12 cellular contexts compared by ENCODE assay signal in the genomic region with DNA sequence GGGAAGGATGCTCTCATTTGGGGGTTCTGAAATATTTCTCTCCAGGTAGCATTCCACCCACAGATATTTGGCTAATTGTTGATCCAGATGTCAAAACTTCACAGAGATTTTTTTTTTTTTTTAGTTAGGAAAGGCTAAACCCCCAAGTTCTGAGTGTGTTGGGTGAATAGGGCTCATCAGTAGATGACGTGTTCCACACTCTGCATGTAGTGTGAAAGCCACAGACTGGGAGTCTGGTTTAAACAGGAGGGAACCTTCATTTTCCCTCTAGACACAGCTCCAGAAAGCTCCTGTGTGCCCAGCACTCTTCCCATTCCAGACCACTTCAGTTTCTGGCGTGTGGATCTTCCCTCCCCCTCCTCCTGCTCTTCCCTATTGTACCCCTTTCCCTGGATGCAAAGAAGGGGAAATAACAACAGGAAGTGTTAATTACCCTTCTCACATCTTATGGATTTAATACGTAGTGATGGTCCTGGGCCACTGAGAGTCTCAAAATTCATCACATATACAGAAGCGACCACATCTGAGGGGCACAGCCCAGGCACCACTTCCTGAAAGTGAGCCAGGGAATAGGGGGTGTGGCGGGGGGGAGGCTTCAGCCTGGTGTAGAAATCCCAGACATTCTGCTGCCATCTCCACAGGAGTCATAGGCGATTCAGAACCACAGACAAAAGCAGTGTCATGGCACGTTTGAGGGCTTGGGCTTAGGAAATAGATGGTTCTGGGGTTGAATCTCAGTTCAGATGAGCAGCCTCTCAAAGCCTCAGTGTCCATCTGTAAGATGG.
A peak's percentile ranks its signal among the peaks of the same experiment; 100 is the strongest.
DNase-seq lines count a peak whose midpoint lies in the region; ATAC-seq and TF ChIP-seq lines count a peak whose summit lies in the region.
"Had no signal": no experiment of that assay in that cellular context is flagged by ENCODE, and none has a peak within 500 bp of the region (broad histone marks: within the 10 kb centered on the region; RNA-seq: fewer than 3 reads in every experiment).

No MANE protein-coding gene starts in this region.

- no peak for TF ChIP-seq CTCF in PC-9 (conservative IDR thresholded peaks at IDR 0.05)
- no peak for TF ChIP-seq CTCF in fibroblast of lung (conservative IDR thresholded peaks at IDR 0.05 in 1 of 2, IDR thresholded peaks at IDR 0.05 in 1 of 2; ENCODE audit: low read depth in 1 of 2, low read length in 2 of 2)
- TF ChIP-seq CTCF in thyroid gland (IDR thresholded peaks at IDR 0.05) = no peak

- POLR2A ChIA-PET in PC-9 (lab: Charles Lee; ENCODE audit: unreplicated experiment) = no interaction called here

- intact Hi-C loops in left ventricle myocardium superior (cut with micrococcal nuclease) = loop anchor here (5.0 kb wide), 1 partner anchor 416 kb away; no protein-coding TSS in a partner anchor
- intact Hi-C loops in cardiac septum (cut with DNase I) = loop anchor here (5.0 to 10.0 kb wide), 3 partner anchors 161 to 1326 kb away; no protein-coding TSS in a partner anchor
- intact Hi-C loops in PC-9 (cut with micrococcal nuclease; ENCODE audit: unreplicated experiment) = loop anchor here (1.0 to 10.0 kb wide), 14 partner anchors 65 to 1329 kb away; partner anchors contain the start of gene DAP
- intact Hi-C loops in thyroid gland (cut with DNase I) = no loop called here

- H3K36me3 ChIP-seq in PC-9 (ENCODE audit: low read depth) (0 out of 2 replicates have a peak, but pooled peaks cover 5% of the 10 kb centered on the region), fibroblast of lung (ENCODE audit: control insufficient read depth, insufficient read depth, low read length) (no peaks in the 10 kb centered on the region), thyroid gland (no peaks in the 10 kb centered on the region)
- H3K36me3 ChIP-seq: sigmoid colon had no signal

- 76 to 87% methylated on average over 7 of the region's 7 CpGs for WGBS in thyroid gland, 2 donors

- CTCF ChIA-PET in PC-9 (lab: Charles Lee) = interaction anchor here (0.6 to 2.6 kb wide), 5 partner anchors 7 to 414 kb away, joined by 3 to 12 read pairs (median 4); no protein-coding TSS in a partner anchor

- H3F3A ChIP-seq in PC-9 (ENCODE audit: insufficient read depth, low read depth) = peaks cover 14% of the 10 kb centered on the region; the same call in 1 of the 2 replicates

- TF ChIP-seq POLR2A in thyroid gland (IDR thresholded peaks at IDR 0.05) = no peak

- DNase-seq in left ventricle myocardium superior (no peak), cardiac septum (ENCODE audit: low spot score) (no peak), PC-9 (no peak), fibroblast of lung (ENCODE audit: low read depth in 2 of 2) (peak in 1 of 2 donors; percentile 60), thyroid gland (no peak), NCI-H345 (lab: John Stamatoyannopoulos, UW) (no peak), cerebellar cortex (ENCODE audit: low spot score) (no peak)
- DNase-seq in stimulated activated CD4-positive, alpha-beta T cell treated with anti-CD3 and anti-CD28 coated beads, Interleukin-1b, Interleukin-23, amount 100 ng/mL, for 48 hours = no peak
- DNase-seq: cortex of kidney had no signal

- H3K4me2 ChIP-seq in PC-9 (peak overlapping the region; percentile 49; the same call in 1 of the 2 replicates), fibroblast of lung (ENCODE audit: extremely low read depth, insufficient read depth, low read length) (no peak overlapping the region)

- H3K4me1 ChIP-seq in PC-9 (replicated peaks; ENCODE audit: insufficient read depth) (peaks cover 32% of the 10 kb centered on the region), fibroblast of lung (ENCODE audit: control insufficient read depth, extremely low read depth, insufficient read depth, low read length) (peaks cover 17% of the 10 kb centered on the region), thyroid gland (peaks cover 26 to 41% of the 10 kb centered on the region in 2 donors)

- H3K4me3 ChIP-seq in PC-9 (no peak overlapping the region), fibroblast of lung (replicated peaks in 1 of 4; ENCODE audit: control extremely low read depth in 1 of 4, insufficient read depth in 1 of 4, low read depth in 3 of 4, low read length in 4 of 4) (no peak overlapping the region), thyroid gland (replicated peaks in 1 of 3) (no peak overlapping the region)
- H3K4me3 ChIP-seq: heart left ventricle, sigmoid colon had no signal

- H3K27me3 ChIP-seq in PC-9 (ENCODE audit: insufficient read depth, low read depth) = no peaks in the 10 kb centered on the region
- no peaks in the 10 kb centered on the region for H3K27me3 ChIP-seq in fibroblast of lung (ENCODE audit: control insufficient read depth, insufficient read depth, low read length)
- no peaks in the 10 kb centered on the region for H3K27me3 ChIP-seq in thyroid gland
- H3K27me3 ChIP-seq: heart left ventricle, sigmoid colon had no signal

- H3K9me3 ChIP-seq in PC-9 (ENCODE audit: insufficient read depth, low read depth) (no peaks in the 10 kb centered on the region), fibroblast of lung (ENCODE audit: control insufficient read depth, insufficient read depth, low read depth, low read length) (no peaks in the 10 kb centered on the region), thyroid gland (no peaks in the 10 kb centered on the region)
- H3K9me3 ChIP-seq: Caco-2, heart left ventricle, sigmoid colon had no signal

- H4K20me1 ChIP-seq in PC-9 (ENCODE audit: insufficient read depth) = peaks cover 13% of the 10 kb centered on the region; the same call in 1 of the 2 replicates
- no peaks in the 10 kb centered on the region for H4K20me1 ChIP-seq in fibroblast of lung (ENCODE audit: control insufficient read depth, extremely low read depth, insufficient read depth, low read length)

- H3K9ac ChIP-seq in fibroblast of lung (ENCODE audit: insufficient read depth, low read length) = no peak overlapping the region

- peaks cover 72% of the 10 kb centered on the region for H3K79me2 ChIP-seq in PC-9 (ENCODE audit: low read depth)
- peaks cover 24% of the 10 kb centered on the region for H3K79me2 ChIP-seq in fibroblast of lung (ENCODE audit: control insufficient read depth, insufficient read depth, low read length)

- BruUV-seq in PC-9 (replicated peaks; lab: Mats Ljungman, UMichigan) = no TSS peak

- peak; percentile 28 for ATAC-seq in left ventricle myocardium superior

- no peaks in the 10 kb centered on the region for H3K9me2 ChIP-seq in PC-9 (ENCODE audit: insufficient read depth)

- peak overlapping the region; percentile 42 for H3K27ac ChIP-seq in PC-9
- H3K27ac ChIP-seq in fibroblast of lung (ENCODE audit: insufficient read depth, low read length) = peak overlapping the region; percentile 10
- H3K27ac ChIP-seq in thyroid gland = peak overlapping the region in 2 of 3 donors; percentile 42 to 84
- H3K27ac ChIP-seq: heart left ventricle, sigmoid colon had no signal

- no peak overlapping the region for H2AFZ ChIP-seq in PC-9
- H2AFZ ChIP-seq in fibroblast of lung (ENCODE audit: low read length) = no peak overlapping the region

Comparison
In these comparisons a context has a peak if more than half of its experiments do, and no peak if none do; other contexts are left out.
1. H3K27ac ChIP-seq: peak in every context shown above with its lines; median percentile 63 in thyroid gland; 42 in PC-9; 10 in fibroblast of lung.